Comparison of ENCODE assay signal across 15 cellular contexts in genomic region chr6:134619077-134619476, GRCh38.
A peak's percentile ranks its signal among the peaks of the same experiment; 100 is the strongest.
DNase-seq lines count a peak whose midpoint lies in the region; ATAC-seq, FAIRE-seq and TF ChIP-seq lines count a peak whose summit lies in the region.
"Had no signal": no experiment of that assay in that cellular context is flagged by ENCODE, and none has a peak within 500 bp of the region (broad histone marks: within the 10 kb centered on the region; RNA-seq: fewer than 3 reads in every experiment).

No MANE protein-coding gene starts in this region.

- no peaks in the 10 kb centered on the region for H3K79me1 ChIP-seq in IMR-90 (ENCODE audit: low read depth in 1 of 2, low read length in 2 of 2)

- TF ChIP-seq EP300 in K562 (IDR thresholded peaks at IDR 0.05; ENCODE audit: low read length) = no peak

- H4K8ac ChIP-seq in IMR-90 (ENCODE audit: low read depth in 2 of 2, low read length in 2 of 2) = no peak overlapping the region

- H4K5ac ChIP-seq in IMR-90 (ENCODE audit: low read depth, low read length) = no peak overlapping the region

- no peak overlapping the region for H3K4ac ChIP-seq in IMR-90 (ENCODE audit: low read depth, low read length)

- no peak for TF ChIP-seq CTCF in IMR-90 (conservative IDR thresholded peaks at IDR 0.05; ENCODE audit: low read depth, low read length)
- TF ChIP-seq CTCF in K562 (IDR thresholded peaks at IDR 0.05 in 2 of 3, conservative IDR thresholded peaks at IDR 0.05 in 1 of 3; ENCODE audit: insufficient read depth in 2 of 3, low read depth in 1 of 3, low read length in 3 of 3) = no peak
- TF ChIP-seq CTCF in GM10248 (IDR thresholded peaks at IDR 0.05; ENCODE audit: control extremely low read depth, extremely low read depth, low read depth, missing control alignments) = no peak

- H3K9ac ChIP-seq in IMR-90 (ENCODE audit: low read depth, low read length) (peak overlapping the region; percentile 22; the same call in 1 of the 2 replicates), K562 (ENCODE audit: insufficient read depth in 1 of 2, low read depth in 2 of 2, low read length in 2 of 2) (no peak overlapping the region)
- H3K9ac ChIP-seq: SK-N-SH had no signal

- peak overlapping the region; percentile 44; the same call in 1 of the 2 replicates for H3K18ac ChIP-seq in IMR-90 (ENCODE audit: low read depth, low read length)

- dilution Hi-C loops in IMR-90 (cut with HindIII; ENCODE audit: low sequenced_read_pairs, unreplicated experiment) = no loop called here

- POLR2A ChIA-PET in IMR-90 (lab: Charles Lee; ENCODE audit: unreplicated experiment) (no interaction called here), K562 (lab: Yijun Ruan, JAX) (no interaction called here), GM10248 (lab: Yijun Ruan, JAX) (no interaction called here)

- H3K4me2 ChIP-seq in IMR-90 (ENCODE audit: low read depth, low read length) (no peak overlapping the region), K562 (ENCODE audit: insufficient read depth, low read length) (no peak overlapping the region)
- H3K4me2 ChIP-seq: SK-N-SH had no signal

- no peaks in the 10 kb centered on the region for H4K20me1 ChIP-seq in IMR-90 (ENCODE audit: insufficient read depth, low read length)
- H4K20me1 ChIP-seq in K562 (replicated peaks; ENCODE audit: control insufficient read depth, insufficient read depth, low read length) = no peaks in the 10 kb centered on the region

- no peaks in the 10 kb centered on the region for H3K36me3 ChIP-seq in IMR-90 (ENCODE audit: control insufficient read depth, insufficient read depth, low read length)
- H3K36me3 ChIP-seq in K562 (ENCODE audit: control insufficient read depth, insufficient read depth, low read length) = no peaks in the 10 kb centered on the region
- H3K36me3 ChIP-seq: upper lobe of right lung had no signal

- H4K91ac ChIP-seq in IMR-90 (ENCODE audit: insufficient read depth, low read depth, low read length) = no peak overlapping the region

- no peak for FAIRE-seq in K562 (lab: Jason Lieb, UNC)

- no peaks in the 10 kb centered on the region for H3K9me3 ChIP-seq in IMR-90 (ENCODE audit: control insufficient read depth, insufficient read depth, low read length)
- no peaks in the 10 kb centered on the region for H3K9me3 ChIP-seq in K562 (replicated peaks; ENCODE audit: control insufficient read depth, insufficient read depth, low read depth, low read length)
- H3K9me3 ChIP-seq: SK-N-SH, upper lobe of right lung had no signal

- no peak for TF ChIP-seq RAD21 in IMR-90 (IDR thresholded peaks at IDR 0.05; ENCODE audit: low read length)
- TF ChIP-seq RAD21 in K562 (CRISPR knock-in tag; conservative IDR thresholded peaks at IDR 0.05 in 1 of 2, IDR thresholded peaks at IDR 0.05 in 1 of 2) = no peak

- H3K14ac ChIP-seq in IMR-90 (replicated peaks; ENCODE audit: low read depth, low read length) = no peak overlapping the region

- no peak overlapping the region for H2BK120ac ChIP-seq in IMR-90 (ENCODE audit: low read depth, low read length)

- no TSS peak for BruUV-seq in IMR-90 (replicated peaks; lab: Mats Ljungman, UMichigan)
- no TSS peak for BruUV-seq in K562 (replicated peaks; lab: Mats Ljungman, UMichigan)

- no peak overlapping the region for H2AK9ac ChIP-seq in IMR-90 (replicated peaks; ENCODE audit: low read depth, low read length, poor library complexity)

- no peak overlapping the region for H2BK5ac ChIP-seq in IMR-90 (ENCODE audit: low read depth, low read length, poor library complexity, severe bottlenecking)

- H3K27me3 ChIP-seq in IMR-90 (ENCODE audit: control insufficient read depth, insufficient read depth, low read length) = peaks cover 10% of the 10 kb centered on the region
- H3K27me3 ChIP-seq in K562 (ENCODE audit: control insufficient read depth in 2 of 2, insufficient read depth in 2 of 2, low read length in 2 of 2) = peaks cover 6 to 8% of the 10 kb centered on the region in 2 experiments
- H3K27me3 ChIP-seq: upper lobe of right lung had no signal

- no peaks in the 10 kb centered on the region for H3K79me2 ChIP-seq in K562 (ENCODE audit: control insufficient read depth, insufficient read depth, low read length)

- ATAC-seq in GM18858 (IDR thresholded peaks at IDR 0.05; ENCODE audit: unreplicated experiment) = peak; percentile 53
- peak; percentile 64 for ATAC-seq in GM21619 (IDR thresholded peaks at IDR 0.05; ENCODE audit: unreplicated experiment)
- ATAC-seq in IMR-90 (ENCODE audit: low read depth) = no peak
- no peak for ATAC-seq in K562
- ATAC-seq: activated CD8-positive, alpha-beta memory T cell treated with anti-CD3 and anti-CD28 coated beads, Interleukin-2, amount 10 ng/mL, durations not matched to agents 7 days and 5 days; activated naive CD4-positive, alpha-beta T cell treated with anti-CD3 and anti-CD28 coated beads, Interleukin-2, amount 50 U/mL, for 72 hours had no signal

- 0 out of 3 replicates have a peak overlapping the region, but pooled peaks have one; percentile 9 for H2BK15ac ChIP-seq in IMR-90 (ENCODE audit: low read depth, low read length)

- H3K27ac ChIP-seq in IMR-90 (ENCODE audit: insufficient read depth, low read length) (no peak overlapping the region), K562 (ENCODE audit: extremely low read depth, low read depth, low read length) (no peak overlapping the region)
- H3K27ac ChIP-seq: upper lobe of right lung, VCaP had no signal

- CTCF ChIA-PET in IMR-90 (lab: Yijun Ruan, JAX) = interaction anchor here (0.6 to 1.6 kb wide), 2 partner anchors 9 to 21 kb away, joined by 3 to 5 read pairs; no protein-coding TSS in a partner anchor
- CTCF ChIA-PET in K562 (lab: Yijun Ruan, JAX; ENCODE audit: low intra/inter-chr PET ratio) = no interaction called here
- CTCF ChIA-PET in GM10248 (lab: Yijun Ruan, JAX) = interaction anchor here (1.3 to 7.5 kb wide), 4 partner anchors 9 to 462 kb away, joined by 4 to 39 read pairs (median 14); no protein-coding TSS in a partner anchor

- no peak overlapping the region for H2AFZ ChIP-seq in IMR-90 (replicated peaks; ENCODE audit: low read length, poor library complexity)
- no peak overlapping the region for H2AFZ ChIP-seq in K562 (ENCODE audit: low read depth, low read length)

- intact Hi-C loops in IMR-90 (cut with micrococcal nuclease) (no loop called here), K562 (cut with micrococcal nuclease) (no loop called here)

- WGBS in IMR-90 (ENCODE audit: extremely low coverage in 2 of 2, insufficient read length in 1 of 2), 2 experiments = 100% methylated on average over 3 of the region's 5 CpGs; no CpG with 5 or more reads in 1 of the 2 experiments
- 7% methylated on average over 5 of the region's 5 CpGs for WGBS in K562 (ENCODE audit: insufficient coverage, low coverage, missing lambda C conversion rate)

- DNase-seq in IMR-90 (no peak), K562 (ENCODE audit: extremely low read depth in 1 of 4, low spot score in 3 of 4) (no peak), GM10248 (ENCODE audit: extremely low spot score) (no peak), hepatic stellate cell (ENCODE audit: low spot score) (no peak)
- no peak for DNase-seq in activated CD4-positive, alpha-beta T cell treated with anti-CD3 and anti-CD28 coated beads for 48 hours
- DNase-seq in stimulated activated naive CD4-positive, alpha-beta T cell treated with Interleukin-2 at 50 U/mL for 16 hours (lab: John Stamatoyannopoulos, UW) = no peak
- DNase-seq: activated CD8-positive, alpha-beta memory T cell treated with anti-CD3 and anti-CD28 coated beads, Interleukin-2, amount 10 ng/mL, durations not matched to agents 7 days and 5 days; NCI-H187 treated with DMSO at 0.1 percent for 48 hours; SK-N-SH; stimulated activated CD4-positive, alpha-beta T cell treated with anti-CD3 and anti-CD28 coated beads, Interleukin-15, amount 100 ng/mL, for 24 hours; upper lobe of right lung had no signal

- H3K4me1 ChIP-seq in IMR-90 (ENCODE audit: control insufficient read depth, insufficient read depth, low read length) (peaks cover 9% of the 10 kb centered on the region), K562 (replicated peaks in 1 of 2; ENCODE audit: control insufficient read depth in 2 of 2, insufficient read depth in 2 of 2, low read length in 2 of 2) (no peaks in the 10 kb centered on the region)
- H3K4me1 ChIP-seq: upper lobe of right lung had no signal

- no peak overlapping the region for H2BK20ac ChIP-seq in IMR-90 (ENCODE audit: low read depth, low read length)

- H3K9me1 ChIP-seq in IMR-90 (ENCODE audit: insufficient read depth, low read length) (no peaks in the 10 kb centered on the region), K562 (ENCODE audit: control insufficient read depth, insufficient read depth, low read length) (no peaks in the 10 kb centered on the region)

- H2AK5ac ChIP-seq in IMR-90 (ENCODE audit: low read depth, low read length) = no peak overlapping the region

- H3K4me3 ChIP-seq in IMR-90 (ENCODE audit: insufficient read depth, low read depth, low read length) (no peak overlapping the region), K562 (no peak overlapping the region)
- H3K4me3 ChIP-seq: upper lobe of right lung had no signal

- no peak overlapping the region for H3K23ac ChIP-seq in IMR-90 (ENCODE audit: low read depth, low read length)

- in situ Hi-C loops in IMR-90 (cut with MboI; ENCODE audit: low sequenced_read_pairs) = no loop called here
- in situ Hi-C loops in K562 (cut with MboI) = no loop called here

- no peak for TF ChIP-seq POLR2A in IMR-90 (IDR thresholded peaks at IDR 0.05; ENCODE audit: low read depth, low read length)
- TF ChIP-seq POLR2A in K562 (conservative IDR thresholded peaks at IDR 0.05) = no peak

- no peak overlapping the region for H3K56ac ChIP-seq in IMR-90 (ENCODE audit: extremely low read depth, insufficient read depth, low read length)

TF ChIP-seq in IMR-90, 13 proteins besides CTCF, POLR2A, EP300 and RAD21 (continues in another document):
- no peak for TF ChIP-seq ELK1 (IDR thresholded peaks at IDR 0.05; ENCODE audit: borderline replicate concordance, low read depth, low read length)

TF ChIP-seq in K562, 482 proteins besides CTCF, POLR2A, EP300 and RAD21:
- TF ChIP-seq SPI1 (IDR thresholded peaks at IDR 0.05; ENCODE audit: borderline replicate concordance, low read depth, low read length) (peak; percentile 92), CREBBP (IDR thresholded peaks at IDR 0.05; ENCODE audit: low read depth, low read length) (no peak)
TF ChIP-seq in K562: peak in this region for 1.

Comparison
In these comparisons a context has a peak if more than half of its experiments do, and no peak if none do; other contexts are left out.
1. ATAC-seq: peak in GM18858 (single experiment) and GM21619 (single experiment); none in IMR-90 (single experiment) and K562 (single experiment).